Comparison of ENCODE assay signal across 17 cellular contexts in genomic region chr2:207385076-207385475, GRCh38.
DNase-seq lines count a peak whose midpoint lies in the region; ATAC-seq, FAIRE-seq and TF ChIP-seq lines count a peak whose summit lies in the region.
"Had no signal": no experiment of that assay in that cellular context is flagged by ENCODE, and none has a peak within 500 bp of the region (broad histone marks: within the 10 kb centered on the region; RNA-seq: fewer than 3 reads in every experiment).

No MANE protein-coding gene starts in this region.

- FAIRE-seq in astrocyte (lab: Jason Lieb, UNC): no peak
- FAIRE-seq: GM12891 had no signal

- H3K27ac Mint-ChIP-seq in GM23338: peak overlapping the region; percentile 80
- peak overlapping the region; percentile 51 for H3K27ac Mint-ChIP-seq in astrocyte (ENCODE audit: unreplicated experiment)
- H3K27ac Mint-ChIP-seq in endodermal cell: no peak overlapping the region
- H3K27ac Mint-ChIP-seq: B cell; CD8-positive, alpha-beta T cell had no signal

- no peaks in the 10 kb centered on the region for H4K20me1 ChIP-seq in GM23338 (replicated peaks; ENCODE audit: insufficient read depth)
- no peaks in the 10 kb centered on the region for H4K20me1 ChIP-seq in astrocyte (ENCODE audit: insufficient read depth, low read length)
- no peaks in the 10 kb centered on the region for H4K20me1 ChIP-seq in smooth muscle cell (ENCODE audit: low read depth)
- H4K20me1 ChIP-seq: BLaER1 treated with 17β-estradiol and CSF1 and Interleukin-3, amounts not matched to agents 10 nM and 100 nM had no signal

- H3F3A ChIP-seq in GM23338 (replicated peaks; ENCODE audit: low read depth): no peaks in the 10 kb centered on the region
- peaks cover 7% of the 10 kb centered on the region for H3F3A ChIP-seq in smooth muscle cell (ENCODE audit: low read depth)

- 90% methylated on average over 1 of the region's 1 CpG; no CpG with 5 or more reads in 1 of the 2 experiments for WGBS in endodermal cell (ENCODE audit: insufficient coverage in 1 of 2, insufficient read length in 1 of 2), 2 experiments
- 74% methylated on average over 1 of the region's 1 CpG for WGBS in smooth muscle cell (ENCODE audit: low lambda C conversion rate)
- 96 to 97% methylated on average over 1 of the region's 1 CpG for WGBS in testis, 2 donors

- H3K79me2 ChIP-seq in GM23338 (replicated peaks; ENCODE audit: insufficient read depth) (no peaks in the 10 kb centered on the region), astrocyte (ENCODE audit: insufficient read depth, low read length) (no peaks in the 10 kb centered on the region), smooth muscle cell (ENCODE audit: low read depth) (no peaks in the 10 kb centered on the region)

- peaks cover 10% of the 10 kb centered on the region for H3K9me2 ChIP-seq in GM23338 (ENCODE audit: insufficient read depth)

- H3K9me3 ChIP-seq in astrocyte (ENCODE audit: insufficient read depth, low read depth, low read length): no peaks in the 10 kb centered on the region
- peaks cover 11% of the 10 kb centered on the region for H3K9me3 ChIP-seq in endodermal cell (ENCODE audit: control insufficient read depth, low read length)
- H3K9me3 ChIP-seq in smooth muscle cell (replicated peaks; ENCODE audit: low read depth): peaks cover 5% of the 10 kb centered on the region
- no peaks in the 10 kb centered on the region for H3K9me3 ChIP-seq in testis

- intact Hi-C loops in testis (cut with DNase I; ENCODE audit: low total_unique reads): no loop called here

- H3K27ac ChIP-seq in GM23338 (ENCODE audit: low read depth): peak overlapping the region; percentile 28
- H3K27ac ChIP-seq in astrocyte (ENCODE audit: low read depth, low read length): no peak overlapping the region
- peak overlapping the region; percentile 25 for H3K27ac ChIP-seq in endodermal cell (ENCODE audit: low read depth, low read length)
- peak overlapping the region; percentile 16 for H3K27ac ChIP-seq in smooth muscle cell (ENCODE audit: low read depth)
- no peak overlapping the region for H3K27ac ChIP-seq in testis
- H3K27ac ChIP-seq: BLaER1 treated with 17β-estradiol and CSF1 and Interleukin-3, amounts not matched to agents 10 nM and 100 nM had no signal

- H3K36me3 ChIP-seq in GM23338 (ENCODE audit: insufficient read depth) (no peaks in the 10 kb centered on the region; the same call in 1 of the 2 replicates), astrocyte (ENCODE audit: insufficient read depth, low read length) (no peaks in the 10 kb centered on the region), endodermal cell (ENCODE audit: control insufficient read depth, insufficient read depth, low read length) (no peaks in the 10 kb centered on the region), smooth muscle cell (ENCODE audit: low read depth) (no peaks in the 10 kb centered on the region), testis (ENCODE audit: low read depth, missing control alignments) (no peaks in the 10 kb centered on the region)
- H3K36me3 ChIP-seq: BLaER1 treated with 17β-estradiol and CSF1 and Interleukin-3, amounts not matched to agents 10 nM and 100 nM had no signal

- H3K36me3 Mint-ChIP-seq in GM23338 (ENCODE audit: low read depth): peaks cover 10% of the 10 kb centered on the region
- H3K36me3 Mint-ChIP-seq in astrocyte (ENCODE audit: low read depth, unreplicated experiment): peaks cover 1% of the 10 kb centered on the region
- H3K36me3 Mint-ChIP-seq in endodermal cell (ENCODE audit: low read depth): no peaks in the 10 kb centered on the region

- TF ChIP-seq CTCF in GM23338 (conservative IDR thresholded peaks at IDR 0.05; ENCODE audit: low read depth in 2 of 2) (no peak), astrocyte (IDR thresholded peaks at IDR 0.05; ENCODE audit: insufficient read depth, low read depth, low read length) (no peak), endodermal cell (conservative IDR thresholded peaks at IDR 0.05) (no peak), smooth muscle cell (IDR thresholded peaks at IDR 0.05; ENCODE audit: borderline replicate concordance, insufficient read depth, poor library complexity, severe bottlenecking) (no peak), testis (IDR thresholded peaks at IDR 0.05) (no peak)

- H3K27me3 ChIP-seq in GM23338 (ENCODE audit: insufficient read depth) (no peaks in the 10 kb centered on the region), astrocyte (ENCODE audit: insufficient read depth, low read length) (no peaks in the 10 kb centered on the region), endodermal cell (ENCODE audit: control insufficient read depth, insufficient read depth, low read length, poor library complexity, severe bottlenecking) (no peaks in the 10 kb centered on the region), smooth muscle cell (ENCODE audit: low read depth) (no peaks in the 10 kb centered on the region), testis (no peaks in the 10 kb centered on the region)
- H3K27me3 ChIP-seq: BLaER1 treated with 17β-estradiol and CSF1 and Interleukin-3, amounts not matched to agents 10 nM and 100 nM had no signal

- no peak overlapping the region for H3K4me2 ChIP-seq in GM23338
- no peak overlapping the region for H3K4me2 ChIP-seq in astrocyte (ENCODE audit: low read length)
- no peak overlapping the region for H3K4me2 ChIP-seq in smooth muscle cell

- H3K4me1 Mint-ChIP-seq in GM23338 (peaks cover 7% of the 10 kb centered on the region), astrocyte (ENCODE audit: low read depth, unreplicated experiment) (peaks cover 16% of the 10 kb centered on the region), endodermal cell (no peaks in the 10 kb centered on the region)
- H3K4me1 Mint-ChIP-seq: B cell had no signal

- H2AFZ ChIP-seq in GM23338: no peak overlapping the region
- H2AFZ ChIP-seq in astrocyte (ENCODE audit: low read depth, low read length): no peak overlapping the region
- H2AFZ ChIP-seq in smooth muscle cell (ENCODE audit: low read depth): no peak overlapping the region

- H3K4me3 ChIP-seq in GM23338 (no peak overlapping the region), astrocyte (ENCODE audit: insufficient read depth, low read depth, low read length) (no peak overlapping the region), endodermal cell (ENCODE audit: low read length) (no peak overlapping the region), smooth muscle cell (no peak overlapping the region), testis (no peak overlapping the region)
- H3K4me3 ChIP-seq: BLaER1 treated with 17β-estradiol and CSF1 and Interleukin-3, amounts not matched to agents 10 nM and 100 nM had no signal

- H3K9ac ChIP-seq in astrocyte (ENCODE audit: low read length): no peak overlapping the region
- H3K9ac ChIP-seq in endodermal cell (ENCODE audit: extremely low read depth, low read length, poor library complexity, severe bottlenecking): no peak overlapping the region
- H3K9ac ChIP-seq in smooth muscle cell (ENCODE audit: low read depth): no peak overlapping the region
- H3K9ac ChIP-seq: BLaER1 treated with 17β-estradiol and CSF1 and Interleukin-3, amounts not matched to agents 10 nM and 100 nM had no signal

- H3K27me3 Mint-ChIP-seq in GM23338 (ENCODE audit: insufficient read depth, low read depth, poor library complexity) (peaks cover 2% of the 10 kb centered on the region), astrocyte (ENCODE audit: low read depth, unreplicated experiment) (no peaks in the 10 kb centered on the region), endodermal cell (ENCODE audit: insufficient read depth) (peaks cover 2% of the 10 kb centered on the region)
- H3K27me3 Mint-ChIP-seq: B cell had no signal

- H3K4me1 ChIP-seq in GM23338 (ENCODE audit: insufficient read depth) (peaks cover 7% of the 10 kb centered on the region; the same call in 1 of the 2 replicates), astrocyte (ENCODE audit: insufficient read depth, low read length) (peaks cover 3% of the 10 kb centered on the region), endodermal cell (ENCODE audit: control insufficient read depth, insufficient read depth, low read length) (no peaks in the 10 kb centered on the region), smooth muscle cell (ENCODE audit: low read depth) (peaks cover 21% of the 10 kb centered on the region), testis (no peaks in the 10 kb centered on the region)

- TF ChIP-seq POLR2A in testis (IDR thresholded peaks at IDR 0.05): no peak

- DNase-seq in GM23338 (ENCODE audit: low spot score): peak; percentile 22
- DNase-seq in astrocyte (ENCODE audit: low read depth): no peak
- DNase-seq in endodermal cell: no peak
- DNase-seq in smooth muscle cell (lab: John Stamatoyannopoulos, UW; ENCODE audit: unreplicated experiment): no peak
- no peak for DNase-seq in mucosa of gallbladder (ENCODE audit: low spot score)
- DNase-seq in testis: no peak
- DNase-seq: 8988T; Calu3; CD8-positive, alpha-beta T cell; DND-41; EL; GOT3; H7 had no signal

- H3K9me3 Mint-ChIP-seq in GM23338 (peaks cover 9% of the 10 kb centered on the region), astrocyte (ENCODE audit: unreplicated experiment) (peaks cover 3% of the 10 kb centered on the region), endodermal cell (peaks cover 31% of the 10 kb centered on the region)

- H3K4me3 Mint-ChIP-seq in GM23338: no peak overlapping the region
- H3K4me3 Mint-ChIP-seq in astrocyte (ENCODE audit: unreplicated experiment): no peak overlapping the region
- no peak overlapping the region for H3K4me3 Mint-ChIP-seq in endodermal cell
- H3K4me3 Mint-ChIP-seq: B cell; CD8-positive, alpha-beta T cell had no signal

- ATAC-seq in GM23338 (peak; percentile 50; the same call in 2 of the 3 replicates), GM19452 (IDR thresholded peaks at IDR 0.05; ENCODE audit: unreplicated experiment) (no peak)
- ATAC-seq: CD8-positive, alpha-beta T cell had no signal

TF ChIP-seq in GM23338, 12 proteins besides CTCF, POLR2A, EP300 and RAD21:
- TF ChIP-seq NANOG (IDR thresholded peaks at IDR 0.05; ENCODE audit: borderline replicate concordance): no peak
- TF ChIP-seq JUNB (IDR thresholded peaks at IDR 0.05; ENCODE audit: unreplicated experiment): no peak
- TF ChIP-seq POLR2AphosphoS5 (IDR thresholded peaks at IDR 0.05; ENCODE audit: low read depth): no peak
- no peak for TF ChIP-seq EZH2phosphoT487 (IDR thresholded peaks at IDR 0.05; ENCODE audit: unreplicated experiment)
- TF ChIP-seq CREB1 (CRISPR knock-in tag; IDR thresholded peaks at IDR 0.05; ENCODE audit: low read depth): no peak
- no peak for TF ChIP-seq STAT1 (IDR thresholded peaks at IDR 0.05; ENCODE audit: unreplicated experiment)

Comparison
In these comparisons a context has a peak if more than half of its experiments do, and no peak if none do; other contexts are left out.
1. H3K27ac ChIP-seq: peak in GM23338 (single experiment), endodermal cell (single experiment) and smooth muscle cell (single experiment); none in astrocyte (single experiment) and testis (0 of 2).